Comparison of ENCODE assay signal across 16 cellular contexts in genomic region chr22:37511368-37512104, GRCh38. TPM values are rescaled to one million over a fixed set of nuclear protein-coding genes. Genes with fewer than 3 reads are reported as not detected.
DNase-seq lines count a peak whose midpoint lies in the region; ATAC-seq and TF ChIP-seq lines count a peak whose summit lies in the region.
"Had no signal": no experiment of that assay in that cellular context is flagged by ENCODE, and none has a peak within 500 bp of the region (broad histone marks: within the 10 kb centered on the region; RNA-seq: fewer than 3 reads in every experiment).

No MANE protein-coding gene starts in this region.

- H3K9me3 Mint-ChIP-seq in mesothelial cell of epicardium = peaks cover 3% of the 10 kb centered on the region
- H3K9me3 Mint-ChIP-seq: CD8-positive, alpha-beta T cell had no signal

- peak; percentile 26 for DNase-seq in DMS53 (lab: John Stamatoyannopoulos, UW)
- DNase-seq in DMS53 treated with DMSO at 0.1 percent for 48 hours (lab: John Stamatoyannopoulos, UW; ENCODE audit: unreplicated experiment) = no peak
- DNase-seq in mesothelial cell of epicardium (ENCODE audit: low spot score in 2 of 2, unreplicated experiment in 2 of 2) = no peak
- no peak for DNase-seq in spleen
- no peak for DNase-seq in activated effector memory CD4-positive, alpha-beta T cell treated with anti-CD3 and anti-CD28 coated beads, Interleukin-2, amount 50 U/mL, for 16 hours
- no peak for DNase-seq in T-helper 1 cell
- DNase-seq: activated CD4-positive, alpha-beta T cell treated with anti-CD3 and anti-CD28 coated beads, Interleukin-2, amount 50 U/mL, for 4 hours; CD8-positive, alpha-beta T cell; effector CD8-positive, alpha-beta T cell; GF-D8; NCI-H187; NCI-H524 treated with DMSO at 0.1 percent for 48 hours; stimulated activated naive CD8-positive, alpha-beta T cell treated with anti-CD3 and anti-CD28 coated beads, Interleukin-15, Interleukin-2, amounts not matched to agents 100 U/mL and 50 U/mL, for 24 hours had no signal

- no peak for TF ChIP-seq POLR2A in spleen (IDR thresholded peaks at IDR 0.05)

- no peaks in the 10 kb centered on the region for H3K27me3 ChIP-seq in ectodermal cell (ENCODE audit: control insufficient read depth, insufficient read depth, low read length, poor library complexity, severe bottlenecking)
- H3K27me3 ChIP-seq in spleen (replicated peaks in 1 of 7) = peaks cover 0 to 3% (median 0%) of the 10 kb centered on the region in 7 donors

- H3K27ac ChIP-seq in ectodermal cell (ENCODE audit: insufficient read depth, low read depth, low read length, poor library complexity, severe bottlenecking) (peak overlapping the region; percentile 74), spleen (peak overlapping the region in 6 of 8 donors; percentile 36 to 66 (median 52))
- H3K27ac ChIP-seq: HL-60 had no signal

- peaks cover 39% of the 10 kb centered on the region for H3K4me1 Mint-ChIP-seq in mesothelial cell of epicardium

- intact Hi-C loops in spleen (cut with DNase I; ENCODE audit: low total_unique reads) = no loop called here

- no peak for ATAC-seq in HG02884 (IDR thresholded peaks at IDR 0.05; ENCODE audit: unreplicated experiment)
- ATAC-seq: CD8-positive, alpha-beta T cell; stimulated activated naive CD8-positive, alpha-beta T cell treated with anti-CD3 and anti-CD28 coated beads, Interleukin-15, Interleukin-2, amounts not matched to agents 100 U/mL and 50 U/mL, for 24 hours had no signal

- peaks cover 7% of the 10 kb centered on the region for H3K36me3 Mint-ChIP-seq in mesothelial cell of epicardium
- H3K36me3 Mint-ChIP-seq: CD8-positive, alpha-beta T cell had no signal

- peaks cover 29% of the 10 kb centered on the region for H3K4me1 ChIP-seq in ectodermal cell (ENCODE audit: control insufficient read depth, insufficient read depth, low read length)
- peaks cover 0 to 42% (median 16%) of the 10 kb centered on the region in 6 donors for H3K4me1 ChIP-seq in spleen

- H3K27me3 Mint-ChIP-seq in mesothelial cell of epicardium (ENCODE audit: low read depth) = no peaks in the 10 kb centered on the region

- H3K36me3 ChIP-seq in ectodermal cell (ENCODE audit: control insufficient read depth, insufficient read depth, low read length) (no peaks in the 10 kb centered on the region), spleen (peaks cover 0 to 21% (median 0%) of the 10 kb centered on the region in 6 donors)

- peak overlapping the region; percentile 98 for H3K27ac Mint-ChIP-seq in mesothelial cell of epicardium
- H3K27ac Mint-ChIP-seq: CD8-positive, alpha-beta T cell had no signal

- TF ChIP-seq CTCF in mesothelial cell of epicardium (IDR thresholded peaks at IDR 0.05; ENCODE audit: unreplicated experiment) = no peak
- TF ChIP-seq CTCF in spleen (IDR thresholded peaks at IDR 0.05 in 8 of 11, conservative IDR thresholded peaks at IDR 0.05 in 3 of 11) = no peak

- H3K4me3 Mint-ChIP-seq in mesothelial cell of epicardium = no peak overlapping the region
- H3K4me3 Mint-ChIP-seq: CD8-positive, alpha-beta T cell had no signal

- 90% methylated on average over 5 to 6 of the region's 6 CpGs for WGBS in ectodermal cell, 2 experiments
- WGBS in spleen, 5 donors = 77 to 93% (median 82%) methylated on average over 6 of the region's 6 CpGs

- H3K9me3 ChIP-seq in ectodermal cell (ENCODE audit: control insufficient read depth, low read length) (no peaks in the 10 kb centered on the region), spleen (peaks cover 0 to 6% (median 0%) of the 10 kb centered on the region in 8 donors)

- no peak overlapping the region for H3K4me3 ChIP-seq in ectodermal cell (ENCODE audit: insufficient read depth, low read depth, low read length)
- H3K4me3 ChIP-seq in spleen = no peak overlapping the region

RNA-seq across cellular contexts. Expression of gene CARD10, which starts 7.7 kb away (rescaled TPM):
- polyA plus RNA-seq in ectodermal cell (2013, experiment 1 of 4) = 2.9 TPM
- polyA plus RNA-seq in ectodermal cell (2013, experiment 2 of 4) = 2.9 TPM
- 3.4 TPM for polyA plus RNA-seq in ectodermal cell (2013, experiment 3 of 4)
- polyA plus RNA-seq in ectodermal cell (2013, experiment 4 of 4) = 3.8 TPM
- total RNA-seq in mesothelial cell of epicardium (12.2 to 13.6 TPM (median 13.1 TPM) in 3 replicates), spleen (10 to 100 TPM in 4 of 7 donors, 1 to 10 TPM in 3; 6.9 to 12.5 (median 11.3) TPM)
- 1 to 10 TPM; 2.5 to 9.1 (median 5.7) TPM for polyA plus RNA-seq in spleen

RNA-seq across cellular contexts. Expression of gene MFNG, which starts 25.4 kb away (rescaled TPM):
- 7.6 TPM for polyA plus RNA-seq in ectodermal cell (2013, experiment 1 of 4)
- 8.3 TPM for polyA plus RNA-seq in ectodermal cell (2013, experiment 2 of 4)
- 8.0 TPM for polyA plus RNA-seq in ectodermal cell (2013, experiment 3 of 4)
- 12.5 TPM for polyA plus RNA-seq in ectodermal cell (2013, experiment 4 of 4)
- total RNA-seq in mesothelial cell of epicardium = 0.83 to 0.97 TPM (median 0.91 TPM) in 3 replicates
- 100 to 1,000 TPM in 4 of 7 donors, 10 to 100 TPM in 3; 93.5 to 138 (median 101) TPM for total RNA-seq in spleen
- 10 to 100 TPM; 38.7 to 65.8 (median 51.1) TPM for polyA plus RNA-seq in spleen

RNA-seq across cellular contexts. Expression of gene CDC42EP1, which starts 48.7 kb away (rescaled TPM):
- 12.9 TPM for polyA plus RNA-seq in ectodermal cell (2013, experiment 1 of 4)
- 13.4 TPM for polyA plus RNA-seq in ectodermal cell (2013, experiment 2 of 4)
- 12.9 TPM for polyA plus RNA-seq in ectodermal cell (2013, experiment 3 of 4)
- 13.3 TPM for polyA plus RNA-seq in ectodermal cell (2013, experiment 4 of 4)
- 38.5 to 39.1 TPM (median 38.8 TPM) in 3 replicates for total RNA-seq in mesothelial cell of epicardium
- total RNA-seq in spleen = 10 to 100 TPM; 13.2 to 35.7 (median 22.4) TPM
- 10 to 100 TPM in 1 of 3 donors, 1 to 10 TPM in 2; 4.6 to 13.7 (median 4.8) TPM for polyA plus RNA-seq in spleen
- total RNA-seq: CD8-positive, alpha-beta T cell had no signal

Comparison
In these comparisons a context has a peak if more than half of its experiments do, and no peak if none do; other contexts are left out.
1. RNA of gene MFNG, which starts 25.4 kb away (total RNA-seq): 93.5 to 138 TPM in spleen; 0.83 to 0.97 TPM in mesothelial cell of epicardium; every median in the first group is over 10 times any median in the second.